13 cellular contexts compared by ENCODE assay signal in the genomic region with DNA sequence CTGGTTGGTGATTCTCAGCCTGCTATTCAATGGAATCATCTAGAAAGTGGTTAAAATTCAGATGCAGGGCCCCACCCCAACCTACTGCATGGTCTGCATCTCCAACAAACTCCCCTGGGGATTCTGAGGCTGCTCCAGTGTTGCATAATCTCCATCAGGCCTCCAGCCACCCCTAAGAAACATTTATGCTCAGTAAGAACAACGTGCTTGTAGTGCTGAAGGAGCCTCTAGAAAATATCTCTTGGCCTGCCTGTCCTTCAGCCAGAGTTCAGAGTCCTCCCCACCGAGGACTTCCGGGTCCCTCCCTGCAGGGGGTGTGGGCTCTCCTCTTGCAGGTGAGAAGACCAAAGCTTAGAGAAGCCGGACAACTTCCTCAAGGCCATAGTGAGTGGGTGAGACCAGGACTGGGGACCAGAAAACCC.
DNase-seq lines count a peak whose midpoint lies in the region; ATAC-seq, FAIRE-seq and TF ChIP-seq lines count a peak whose summit lies in the region.
"Had no signal": no experiment of that assay in that cellular context is flagged by ENCODE, and none has a peak within 500 bp of the region (broad histone marks: within the 10 kb centered on the region; RNA-seq: fewer than 3 reads in every experiment).

No MANE protein-coding gene starts in this region.

- no peak overlapping the region for H3K14ac ChIP-seq in H1 (ENCODE audit: insufficient read length)

- 89% methylated on average over 4 of the region's 4 CpGs; no CpG with 5 or more reads in 1 of the 2 experiments for WGBS in H1 (ENCODE audit: extremely low coverage in 1 of 2, insufficient coverage in 1 of 2, insufficient read length in 1 of 2, insufficient replicate concordance in 2 of 2, low coverage in 1 of 2, low lambda C conversion rate in 2 of 2, missing lambda C conversion rate in 1 of 2), 2 experiments

- POLR2A ChIA-PET in H1 (lab: Charles Lee; ENCODE audit: partially characterized antibody): no interaction called here
- POLR2A ChIA-PET in activated CD8-positive, alpha-beta T cell treated with anti-CD3 and anti-CD28 coated beads for 36 hours (lab: Charles Lee): interaction anchor here (0.7 kb wide), 1 partner anchor 426 kb away, joined by 3 read pairs; the partner anchor contains the start of gene SFR1

- no peak overlapping the region for H3K4ac ChIP-seq in H1 (replicated peaks; ENCODE audit: insufficient read length, low read depth, low read length)

- H3K9ac ChIP-seq in H1 (replicated peaks in 1 of 4; ENCODE audit: extremely low read depth in 1 of 4, low read depth in 3 of 4, low read length in 3 of 4): no peak overlapping the region

- no peak for FAIRE-seq in H1 (lab: Jason Lieb, UNC)
- FAIRE-seq: TTC549 had no signal

- peaks cover 24% of the 10 kb centered on the region for H3K4me1 Mint-ChIP-seq in activated CD8-positive, alpha-beta T cell treated with anti-CD3 and anti-CD28 coated beads for 36 hours (ENCODE audit: low read depth)

- H3K4me1 ChIP-seq in H1 (replicated peaks in 1 of 4; ENCODE audit: control insufficient read depth in 3 of 4, insufficient read depth in 4 of 4, low read length in 3 of 4) (peaks cover 3 to 21% (median 14%) of the 10 kb centered on the region in 4 experiments), muscle layer of duodenum (ENCODE audit: control insufficient read depth in 1 of 2, insufficient read depth in 2 of 2, low read length in 2 of 2) (peaks cover 18 to 45% of the 10 kb centered on the region in 2 donors)

- no peak for ATAC-seq in activated CD8-positive, alpha-beta T cell treated with anti-CD3 and anti-CD28 coated beads for 36 hours

- H2BK120ac ChIP-seq in H1 (replicated peaks; ENCODE audit: low read depth, low read length): no peak overlapping the region

- no peak overlapping the region for H4K8ac ChIP-seq in H1 (ENCODE audit: extremely low read depth, insufficient read depth, low read length)

- no peak overlapping the region for H3K56ac ChIP-seq in H1 (replicated peaks; ENCODE audit: insufficient read length, low read depth, low read length)

- peaks cover 0 to 2% of the 10 kb centered on the region in 2 experiments for H4K20me1 ChIP-seq in H1 (replicated peaks in 1 of 2; ENCODE audit: control insufficient read depth in 1 of 2, insufficient read depth in 2 of 2, low read length in 2 of 2)

- no peak overlapping the region for H3K4me3 Mint-ChIP-seq in activated CD8-positive, alpha-beta T cell treated with anti-CD3 and anti-CD28 coated beads for 36 hours
- H3K4me3 Mint-ChIP-seq: mesothelial cell of epicardium had no signal

- H3K4me3 ChIP-seq in H1 (ENCODE audit: extremely low read depth in 1 of 4, insufficient read depth in 2 of 4, low read depth in 3 of 4, low read length in 4 of 4) (no peak overlapping the region), muscle layer of duodenum (ENCODE audit: low read depth in 1 of 2, low read length in 2 of 2) (no peak overlapping the region)

- no peak for TF ChIP-seq EP300 in H1 (IDR thresholded peaks at IDR 0.05; ENCODE audit: borderline replicate concordance in 1 of 2, low read depth in 2 of 2, low read length in 2 of 2)

- intact Hi-C loops in activated CD8-positive, alpha-beta T cell treated with anti-CD3 and anti-CD28 coated beads for 36 hours (cut with micrococcal nuclease): no loop called here

- no peaks in the 10 kb centered on the region for H3K36me3 ChIP-seq in H1 (ENCODE audit: control insufficient read depth in 2 of 4, insufficient read depth in 4 of 4, low read length in 3 of 4)
- H3K36me3 ChIP-seq in muscle layer of duodenum (ENCODE audit: control insufficient read depth in 1 of 2, insufficient read depth in 2 of 2, low read length in 2 of 2): no peaks in the 10 kb centered on the region

- H2AFZ ChIP-seq in H1 (ENCODE audit: low read length): no peak overlapping the region

- H3K27ac ChIP-seq in H1 (ENCODE audit: low read depth, low read length): no peak overlapping the region
- peak overlapping the region; percentile 69 for H3K27ac ChIP-seq in muscle layer of duodenum (ENCODE audit: low read length)

- H2BK15ac ChIP-seq in H1 (ENCODE audit: low read length): 0 out of 2 replicates have a peak overlapping the region, but pooled peaks have one; percentile 61

- H3K9me3 ChIP-seq in H1 (ENCODE audit: insufficient read depth in 2 of 2, low read depth in 1 of 2, low read length in 1 of 2) (no peaks in the 10 kb centered on the region), muscle layer of duodenum (ENCODE audit: control insufficient read depth in 1 of 2, low read length in 2 of 2) (no peaks in the 10 kb centered on the region)

- H3K27me3 ChIP-seq in H1 (replicated peaks in 1 of 4; ENCODE audit: control insufficient read depth in 3 of 4, extremely low read depth in 1 of 4, insufficient read depth in 3 of 4, low read length in 3 of 4) (peaks cover 7 to 37% (median 32%) of the 10 kb centered on the region in 4 experiments), muscle layer of duodenum (ENCODE audit: low read depth, low read length) (no peaks in the 10 kb centered on the region)

- no peaks in the 10 kb centered on the region for H3K79me2 ChIP-seq in H1 (ENCODE audit: control insufficient read depth in 1 of 2, insufficient read depth in 2 of 2, low read length in 2 of 2)

- no peak overlapping the region for H2BK5ac ChIP-seq in H1 (ENCODE audit: low read depth, low read length)

- no peak for TF ChIP-seq POLR2A in H1 (IDR thresholded peaks at IDR 0.05; ENCODE audit: control extremely low read depth in 1 of 2, low read depth in 2 of 2, low read length in 2 of 2)

- peaks cover 17% of the 10 kb centered on the region; the same call in 1 of the 2 replicates for H3K23me2 ChIP-seq in H1 (ENCODE audit: low read depth, low read length)

- H4K5ac ChIP-seq in H1 (ENCODE audit: insufficient read length, low read depth, low read length): no peak overlapping the region

- no peak overlapping the region for H2BK20ac ChIP-seq in H1 (ENCODE audit: low read length)

- no peaks in the 10 kb centered on the region for H3K36me3 Mint-ChIP-seq in activated CD8-positive, alpha-beta T cell treated with anti-CD3 and anti-CD28 coated beads for 36 hours (ENCODE audit: low read depth)
- H3K36me3 Mint-ChIP-seq: activated naive CD4-positive, alpha-beta T cell treated with anti-CD3 and anti-CD28 coated beads, Interleukin-2, amount 50 U/mL, for 72 hours; CD4-positive, CD25-positive, alpha-beta regulatory T cell; mesothelial cell of epicardium had no signal

- no peak for TF ChIP-seq CTCF in H1 (IDR thresholded peaks at IDR 0.05; ENCODE audit: control extremely low read depth in 1 of 3, insufficient read depth in 1 of 3, low read depth in 1 of 3, low read length in 3 of 3)
- no peak for TF ChIP-seq CTCF in activated CD8-positive, alpha-beta T cell treated with anti-CD3 and anti-CD28 coated beads for 36 hours (IDR thresholded peaks at IDR 0.05)

- no peak overlapping the region for H3K18ac ChIP-seq in H1 (ENCODE audit: extremely low read depth, low read length)

- CTCF ChIA-PET in H1 (lab: Charles Lee; ENCODE audit: partially characterized antibody): interaction anchor here (0.9 to 7.3 kb wide), 8 partner anchors 10 to 97 kb away, joined by 3 to 110 read pairs (median 4); no protein-coding TSS in a partner anchor
- CTCF ChIA-PET in activated CD8-positive, alpha-beta T cell treated with anti-CD3 and anti-CD28 coated beads for 36 hours (lab: Charles Lee): interaction anchor here (1.2 to 3.3 kb wide), 5 partner anchors 9 to 106 kb away, joined by 3 to 30 read pairs (median 6); no protein-coding TSS in a partner anchor

- H3K9me3 Mint-ChIP-seq in activated CD8-positive, alpha-beta T cell treated with anti-CD3 and anti-CD28 coated beads for 36 hours: no peaks in the 10 kb centered on the region
- H3K9me3 Mint-ChIP-seq: activated naive CD4-positive, alpha-beta T cell treated with anti-CD3 and anti-CD28 coated beads, Interleukin-2, amount 50 U/mL, for 72 hours; CD4-positive, CD25-positive, alpha-beta regulatory T cell; mesothelial cell of epicardium had no signal

- no peak overlapping the region for H3K4me2 ChIP-seq in H1 (ENCODE audit: insufficient read depth in 1 of 2, low read depth in 2 of 2, low read length in 2 of 2)

- no peak overlapping the region; the same call in 1 of the 2 replicates for H2AK5ac ChIP-seq in H1 (ENCODE audit: low read depth, low read length)

- DNase-seq in AG08395 (ENCODE audit: low spot score): peak; percentile 52
- peak; percentile 48 for DNase-seq in MV-4-11 (lab: John Stamatoyannopoulos, UW)
- DNase-seq in H1 (ENCODE audit: low read depth in 1 of 2, low spot score in 2 of 2): no peak
- no peak for DNase-seq in GDM1 (lab: John Stamatoyannopoulos, UW)
- DNase-seq in KG1 (lab: John Stamatoyannopoulos, UW): no peak
- no peak for DNase-seq in RKO (ENCODE audit: low spot score)
- no peak for DNase-seq in activated CD8-positive, alpha-beta T cell treated with anti-CD3 and anti-CD28 coated beads for 36 hours
- DNase-seq: CD4-positive, CD25-positive, alpha-beta regulatory T cell; NCI-H524 treated with DMSO at 0.1 percent for 48 hours had no signal

- H3K27me3 Mint-ChIP-seq in activated CD8-positive, alpha-beta T cell treated with anti-CD3 and anti-CD28 coated beads for 36 hours: peaks cover 4% of the 10 kb centered on the region

- peak overlapping the region; percentile 68; the same call in 1 of the 2 replicates for H2BK12ac ChIP-seq in H1 (ENCODE audit: low read depth, low read length)

- H3K27ac Mint-ChIP-seq in activated CD8-positive, alpha-beta T cell treated with anti-CD3 and anti-CD28 coated beads for 36 hours: no peak overlapping the region
- H3K27ac Mint-ChIP-seq: mesothelial cell of epicardium had no signal

- no peak for TF ChIP-seq RAD21 in H1 (IDR thresholded peaks at IDR 0.05 in 1 of 2, conservative IDR thresholded peaks at IDR 0.05 in 1 of 2; ENCODE audit: low read depth in 2 of 2, low read length in 2 of 2)

- no peak overlapping the region for H4K91ac ChIP-seq in H1 (replicated peaks; ENCODE audit: insufficient read length, low read length)

- no peak overlapping the region for H3K23ac ChIP-seq in H1 (ENCODE audit: insufficient read length)

- H3K79me1 ChIP-seq in H1 (ENCODE audit: low read depth, low read length): no peaks in the 10 kb centered on the region

TF ChIP-seq in H1, 55 proteins besides CTCF, POLR2A, EP300 and RAD21 (continues in another document):
- TF ChIP-seq MAFK (IDR thresholded peaks at IDR 0.05; ENCODE audit: low read depth, low read length) (no peak), EZH2 (IDR thresholded peaks at IDR 0.05; ENCODE audit: low read depth, low read length, severe bottlenecking) (no peak), POU5F1 (IDR thresholded peaks at IDR 0.05; ENCODE audit: low read depth, low read length) (no peak), SP1 (IDR thresholded peaks at IDR 0.05; ENCODE audit: low read depth, low read length) (no peak), CBX5 (IDR thresholded peaks at IDR 0.05; ENCODE audit: low read depth, low read length) (no peak), JUND (IDR thresholded peaks at IDR 0.05; ENCODE audit: low read length) (no peak), SP2 (IDR thresholded peaks at IDR 0.05; ENCODE audit: low read length) (no peak), CHD2 (IDR thresholded peaks at IDR 0.05; ENCODE audit: low read length) (no peak), HDAC2 (IDR thresholded peaks at IDR 0.05; ENCODE audit: borderline replicate concordance in 1 of 2, low read depth in 2 of 2, low read length in 2 of 2) (no peak), SAP30 (IDR thresholded peaks at IDR 0.05; ENCODE audit: insufficient read depth, insufficient replicate concordance, low read length) (no peak)

Comparison
In these comparisons a context has a peak if more than half of its experiments do, and no peak if none do; other contexts are left out.
1. DNase-seq: peak in AG08395 (single experiment) and MV-4-11 (single experiment); none in H1 (0 of 2), GDM1 (single experiment), KG1 (single experiment), RKO (single experiment) and activated CD8-positive, alpha-beta T cell treated with anti-CD3 and anti-CD28 coated beads for 36 hours (single experiment).